ENCODE assay signal across 17 cellular contexts in the genomic region with DNA sequence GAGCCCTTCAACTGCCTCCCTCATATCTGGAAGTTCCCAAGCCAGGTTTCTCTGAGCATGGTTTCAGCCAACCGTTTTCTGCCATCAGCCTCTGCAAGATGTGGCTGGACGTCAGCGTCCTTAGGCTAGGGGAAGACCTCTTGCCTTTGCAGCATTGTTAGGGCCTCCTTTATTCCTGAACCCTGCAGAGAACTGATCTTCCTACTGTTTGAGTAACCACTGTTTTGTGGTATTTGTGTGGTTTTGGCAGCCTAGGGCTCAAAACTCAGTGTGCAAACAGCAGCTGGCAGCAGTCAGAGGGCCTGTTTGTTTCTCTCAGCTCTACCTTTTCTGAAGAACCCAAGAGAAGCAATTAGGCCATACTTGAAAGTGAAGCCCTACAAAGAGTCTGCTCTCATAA.
DNase-seq lines count a peak whose midpoint lies in the region; ATAC-seq and TF ChIP-seq lines count a peak whose summit lies in the region.
"Had no signal": no experiment of that assay in that cellular context is flagged by ENCODE, and none has a peak within 500 bp of the region (broad histone marks: within the 10 kb centered on the region; RNA-seq: fewer than 3 reads in every experiment).

No MANE protein-coding gene starts in this region.

- H3K36me3 ChIP-seq in SJCRH30 (no peaks in the 10 kb centered on the region), WERI-Rb-1 (no peaks in the 10 kb centered on the region), left lung (no peaks in the 10 kb centered on the region)

- H3K27ac ChIP-seq in SJCRH30 (no peak overlapping the region), WERI-Rb-1 (no peak overlapping the region), left lung (no peak overlapping the region)
- H3K27ac ChIP-seq: skin epidermis had no signal

- DNase-seq in ELF-1 (ENCODE audit: low read depth, low spot score): peak; percentile 36
- peak; percentile 10 for DNase-seq in MV-4-11 (lab: John Stamatoyannopoulos, UW)
- DNase-seq in SJCRH30: peak; percentile 51 to 71
- peak; percentile 62 for DNase-seq in foreskin melanocyte
- no peak for DNase-seq in HUDEP-2 (lab: John Stamatoyannopoulos, UW; ENCODE audit: unreplicated experiment in 76 of 76)
- DNase-seq in WERI-Rb-1: no peak
- no peak for DNase-seq in left lung
- DNase-seq in HCEC 1CT: no peak
- DNase-seq: activated CD4-positive, alpha-beta T cell treated with anti-CD3 and anti-CD28 coated beads for 36 hours; cerebellar nuclear complex; hippocampal formation; mesenchymal stem cell; natural killer cell; NCI-H524 treated with DMSO at 0.1 percent for 48 hours; stimulated activated CD4-positive, alpha-beta T cell treated with anti-CD3 and anti-CD28 coated beads, Interleukin-4, amount 100 ng/mL, for 4 hours; substantia nigra had no signal

- TF ChIP-seq CTCF in WERI-Rb-1 (IDR thresholded peaks at IDR 0.05; ENCODE audit: low read depth, low read length) (no peak), left lung (IDR thresholded peaks at IDR 0.05) (no peak)

- no peak overlapping the region for H3K4me3 ChIP-seq in SJCRH30
- H3K4me3 ChIP-seq in WERI-Rb-1 (ENCODE audit: low read depth, low read length): no peak overlapping the region
- H3K4me3 ChIP-seq in left lung: no peak overlapping the region
- H3K4me3 ChIP-seq: skin epidermis had no signal

- ATAC-seq in left lung: no peak
- ATAC-seq: activated CD4-positive, alpha-beta T cell treated with anti-CD3 and anti-CD28 coated beads for 36 hours; natural killer cell had no signal

- H3K4me1 ChIP-seq in SJCRH30 (peaks cover 8% of the 10 kb centered on the region; the same call in 1 of the 2 replicates), left lung (no peaks in the 10 kb centered on the region)

- H3K27me3 ChIP-seq in SJCRH30 (no peaks in the 10 kb centered on the region), WERI-Rb-1 (ENCODE audit: insufficient read depth, low read depth, severe bottlenecking) (no peaks in the 10 kb centered on the region), left lung (no peaks in the 10 kb centered on the region)

- no peaks in the 10 kb centered on the region; the same call in none of the 2 replicates for H3K9me3 ChIP-seq in SJCRH30 (replicated peaks)
- H3K9me3 ChIP-seq in WERI-Rb-1 (ENCODE audit: severe bottlenecking): no peaks in the 10 kb centered on the region
- no peaks in the 10 kb centered on the region for H3K9me3 ChIP-seq in left lung

- intact Hi-C loops in left lung (cut with DNase I): no loop called here

Comparison
In these comparisons a context has a peak if more than half of its experiments do, and no peak if none do; other contexts are left out.
1. DNase-seq: peak in ELF-1 (single experiment), MV-4-11 (single experiment), SJCRH30 (2 of 2) and foreskin melanocyte (single experiment); none in HUDEP-2 (0 of 76), WERI-Rb-1 (single experiment), left lung (0 of 2) and HCEC 1CT (single experiment).